In the genomic region with DNA sequence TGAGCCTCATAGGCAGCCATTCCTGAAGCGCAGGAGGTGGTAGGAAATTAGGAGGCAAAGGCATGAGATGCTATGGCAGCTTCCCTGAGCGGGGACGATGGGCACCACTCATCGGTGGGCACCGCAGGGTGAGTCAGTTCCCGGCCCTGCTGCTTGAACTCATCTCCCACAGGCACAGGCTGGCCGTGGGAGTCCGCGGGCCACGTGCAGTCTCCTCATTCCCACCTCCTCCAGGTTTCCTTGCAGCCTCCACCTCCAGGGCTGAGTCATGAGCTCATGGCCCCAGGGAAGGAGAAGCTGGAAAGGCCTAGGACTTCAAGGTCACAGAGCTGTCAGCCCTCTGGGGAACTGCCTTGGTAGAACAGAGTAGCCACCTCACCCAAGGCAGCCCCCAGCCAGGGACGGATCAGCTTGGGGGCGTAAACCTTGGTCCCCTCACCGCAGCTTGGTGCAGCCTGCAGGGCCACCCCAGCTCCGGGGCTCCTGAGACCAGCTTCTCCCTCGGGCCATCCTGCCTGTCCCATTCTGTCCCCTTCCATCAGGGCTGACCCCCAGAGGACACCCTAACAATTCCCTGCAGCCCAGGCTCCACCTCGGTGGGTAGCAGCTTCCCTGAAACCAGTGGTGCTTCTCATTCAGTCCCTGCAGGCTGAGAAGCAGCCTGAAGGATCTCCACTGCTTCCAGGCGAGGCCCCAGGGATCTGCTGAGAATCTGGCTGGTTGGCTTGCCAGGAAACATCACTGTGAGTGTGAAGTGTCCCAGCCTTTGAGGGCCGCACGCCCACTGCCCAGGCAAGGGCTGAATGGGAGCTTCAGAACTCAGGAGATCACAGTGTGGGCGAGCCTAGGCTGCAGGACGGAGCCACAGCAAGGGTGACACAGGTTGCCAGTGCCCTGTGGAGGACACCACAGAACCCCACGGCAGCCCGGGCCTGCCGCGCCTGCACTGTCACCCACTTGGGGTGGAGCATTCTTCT, we compare ENCODE assay signal across 19 cellular contexts.
DNase-seq lines count a peak whose midpoint lies in the region; ATAC-seq, FAIRE-seq and TF ChIP-seq lines count a peak whose summit lies in the region.
"Had no signal": no experiment of that assay in that cellular context is flagged by ENCODE, and none has a peak within 500 bp of the region (broad histone marks: within the 10 kb centered on the region; RNA-seq: fewer than 3 reads in every experiment).

No MANE protein-coding gene starts in this region.

- H3K36me3 Mint-ChIP-seq in activated CD4-positive, alpha-beta memory T cell treated with anti-CD3 and anti-CD28 coated beads, Interleukin-2, amount 10 ng/mL, durations not matched to agents 7 days and 5 days (ENCODE audit: low read depth) = no peaks in the 10 kb centered on the region
- H3K36me3 Mint-ChIP-seq: activated naive CD4-positive, alpha-beta T cell treated with anti-CD3 and anti-CD28 coated beads, Interleukin-2, amount 50 U/mL, for 24 hours; brain had no signal

- H3K9me3 Mint-ChIP-seq in activated CD4-positive, alpha-beta memory T cell treated with anti-CD3 and anti-CD28 coated beads, Interleukin-2, amount 10 ng/mL, durations not matched to agents 7 days and 5 days = peaks cover 3% of the 10 kb centered on the region
- H3K9me3 Mint-ChIP-seq: activated naive CD4-positive, alpha-beta T cell treated with anti-CD3 and anti-CD28 coated beads, Interleukin-2, amount 50 U/mL, for 24 hours had no signal

- ATAC-seq in esophagus mucosa (peak; percentile 61), left lobe of liver (no peak)
- ATAC-seq: stimulated activated naive B cell treated with anti-CD40 and anti-IgM and Interleukin-4, amounts not matched to agents 10 μg/mL and 1 μg/mL and 100 μg/mL, for 72 hours had no signal

- WGBS in hepatocyte (ENCODE audit: low lambda C conversion rate, missing lambda C conversion rate) = 95% methylated on average over 25 of the region's 25 CpGs

- H3K4me2 ChIP-seq in hepatocyte = no peak overlapping the region

- no peak overlapping the region for H3K4me3 ChIP-seq in hepatocyte
- H3K4me3 ChIP-seq: heart left ventricle, ovary, SK-N-MC had no signal

- H3K9me2 ChIP-seq in hepatocyte (replicated peaks; ENCODE audit: insufficient read depth) = no peaks in the 10 kb centered on the region

- H3K27me3 Mint-ChIP-seq in activated CD4-positive, alpha-beta memory T cell treated with anti-CD3 and anti-CD28 coated beads, Interleukin-2, amount 10 ng/mL, durations not matched to agents 7 days and 5 days = no peaks in the 10 kb centered on the region
- H3K27me3 Mint-ChIP-seq: activated naive CD4-positive, alpha-beta T cell treated with anti-CD3 and anti-CD28 coated beads, Interleukin-2, amount 50 U/mL, for 24 hours; stimulated activated naive B cell treated with anti-CD40 and anti-IgM and Interleukin-4, amounts not matched to agents 10 μg/mL and 1 μg/mL and 100 μg/mL, for 72 hours had no signal

- TF ChIP-seq POLR2A in GM12892 (IDR thresholded peaks at IDR 0.05; ENCODE audit: low read depth, low read length) = no peak

- peak; percentile 44 for FAIRE-seq in HTR-8/SVneo (lab: Jason Lieb, UNC)
- FAIRE-seq in GM12892 (lab: Jason Lieb, UNC) = no peak
- FAIRE-seq: keratinocyte had no signal

- TF ChIP-seq CTCF in hepatocyte (IDR thresholded peaks at IDR 0.05; ENCODE audit: poor library complexity) = no peak

- CTCF ChIA-PET in activated CD4-positive, alpha-beta memory T cell treated with anti-CD3 and anti-CD28 coated beads, Interleukin-2, amount 10 ng/mL, durations not matched to agents 7 days and 5 days (lab: Charles Lee) = no interaction called here

- no peak overlapping the region for H2AFZ ChIP-seq in hepatocyte

- H3K4me3 Mint-ChIP-seq in activated CD4-positive, alpha-beta memory T cell treated with anti-CD3 and anti-CD28 coated beads, Interleukin-2, amount 10 ng/mL, durations not matched to agents 7 days and 5 days = no peak overlapping the region
- H3K4me3 Mint-ChIP-seq: activated naive CD4-positive, alpha-beta T cell treated with anti-CD3 and anti-CD28 coated beads, Interleukin-2, amount 50 U/mL, for 24 hours; brain; stimulated activated naive B cell treated with anti-CD40 and anti-IgM and Interleukin-4, amounts not matched to agents 10 μg/mL and 1 μg/mL and 100 μg/mL, for 72 hours had no signal

- no peaks in the 10 kb centered on the region for H3K27me3 ChIP-seq in hepatocyte
- H3K27me3 ChIP-seq: heart left ventricle, ovary had no signal

- no peak overlapping the region for H3K27ac ChIP-seq in hepatocyte
- H3K27ac ChIP-seq: heart left ventricle, ovary, SK-N-MC had no signal

- no peaks in the 10 kb centered on the region for H3K79me2 ChIP-seq in hepatocyte

- H3K36me3 ChIP-seq in hepatocyte (replicated peaks; ENCODE audit: insufficient read depth, low read depth) = no peaks in the 10 kb centered on the region
- H3K36me3 ChIP-seq: heart left ventricle, ovary had no signal

- POLR2A ChIA-PET in activated CD4-positive, alpha-beta memory T cell treated with anti-CD3 and anti-CD28 coated beads, Interleukin-2, amount 10 ng/mL, durations not matched to agents 7 days and 5 days (lab: Charles Lee) = interaction anchor here (0.6 kb wide), 1 partner anchor 56 kb away, joined by 3 read pairs; no protein-coding TSS in a partner anchor

- H3K4me1 Mint-ChIP-seq in activated CD4-positive, alpha-beta memory T cell treated with anti-CD3 and anti-CD28 coated beads, Interleukin-2, amount 10 ng/mL, durations not matched to agents 7 days and 5 days = no peaks in the 10 kb centered on the region
- H3K4me1 Mint-ChIP-seq: stimulated activated naive B cell treated with anti-CD40 and anti-IgM and Interleukin-4, amounts not matched to agents 10 μg/mL and 1 μg/mL and 100 μg/mL, for 72 hours had no signal

- H3K9me3 ChIP-seq in hepatocyte (ENCODE audit: low read depth) = no peaks in the 10 kb centered on the region
- H3K9me3 ChIP-seq: heart left ventricle, ovary had no signal

- H3K27ac Mint-ChIP-seq in activated CD4-positive, alpha-beta memory T cell treated with anti-CD3 and anti-CD28 coated beads, Interleukin-2, amount 10 ng/mL, durations not matched to agents 7 days and 5 days = no peak overlapping the region
- H3K27ac Mint-ChIP-seq: activated naive CD4-positive, alpha-beta T cell treated with anti-CD3 and anti-CD28 coated beads, Interleukin-2, amount 50 U/mL, for 24 hours; brain; stimulated activated naive B cell treated with anti-CD40 and anti-IgM and Interleukin-4, amounts not matched to agents 10 μg/mL and 1 μg/mL and 100 μg/mL, for 72 hours had no signal

- no peaks in the 10 kb centered on the region for H4K20me1 ChIP-seq in hepatocyte (ENCODE audit: insufficient read depth, poor library complexity, severe bottlenecking)

- peak; percentile 16 for DNase-seq in D341Med (ENCODE audit: low spot score)
- DNase-seq in HTR-8/SVneo (ENCODE audit: insufficient read length, low spot score) = no peak
- peak; percentile 19 for DNase-seq in renal cortical epithelial cell (ENCODE audit: low read depth)
- no peak for DNase-seq in GM12892 (ENCODE audit: insufficient read length)
- DNase-seq in left lobe of liver (ENCODE audit: low spot score) = no peak
- no peak for DNase-seq in activated CD4-positive, alpha-beta memory T cell treated with anti-CD3 and anti-CD28 coated beads, Interleukin-2, amount 10 ng/mL, durations not matched to agents 7 days and 5 days
- DNase-seq in hepatocyte (ENCODE audit: low spot score) = no peak
- DNase-seq: activated CD4-positive, alpha-beta T cell treated with anti-CD3 and anti-CD28 coated beads for 48 hours; activated T-cell treated with anti-CD3 and anti-CD28 coated beads, Interleukin-2, amount 50 U/mL, for 1 hour; NCI-H1436 treated with DMSO at 0.1 percent for 48 hours; NCI-H510A treated with DMSO at 0.1 percent for 48 hours; stimulated activated naive B cell treated with anti-CD40 and anti-IgM and Interleukin-4, amounts not matched to agents 10 μg/mL and 1 μg/mL and 100 μg/mL, for 72 hours had no signal

- no peaks in the 10 kb centered on the region for H3K4me1 ChIP-seq in hepatocyte (ENCODE audit: insufficient read depth)

Comparison
In these comparisons a context has a peak if more than half of its experiments do, and no peak if none do; other contexts are left out.
1. DNase-seq: peak in D341Med (single experiment) and renal cortical epithelial cell (single experiment); none in HTR-8/SVneo (single experiment), GM12892 (single experiment), left lobe of liver (single experiment), activated CD4-positive, alpha-beta memory T cell treated with anti-CD3 and anti-CD28 coated beads, Interleukin-2, amount 10 ng/mL, durations not matched to agents 7 days and 5 days (single experiment) and hepatocyte (single experiment).